16 cellular contexts compared by ENCODE assay signal in the genomic region with DNA sequence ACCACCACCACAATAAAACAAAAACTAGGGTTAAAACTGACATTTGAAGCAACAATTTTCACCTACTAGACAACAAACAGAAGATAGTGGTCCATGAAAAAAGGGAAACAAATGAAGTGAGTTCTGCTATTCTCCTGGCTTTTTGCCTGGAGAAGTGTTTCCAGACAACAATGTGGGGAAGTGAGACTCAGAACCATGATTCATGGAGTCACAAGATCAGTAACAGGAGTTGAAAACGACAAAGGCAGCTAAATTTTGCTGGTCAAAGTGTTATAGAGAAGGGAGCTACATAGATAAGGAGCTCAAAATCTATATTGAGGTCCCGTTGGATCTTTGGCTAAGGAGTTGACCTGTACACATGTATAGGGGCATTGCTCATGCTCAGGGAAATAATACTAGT.
A peak's percentile ranks its signal among the peaks of the same experiment; 100 is the strongest.
DNase-seq lines count a peak whose midpoint lies in the region; ATAC-seq and TF ChIP-seq lines count a peak whose summit lies in the region.
"Had no signal": no experiment of that assay in that cellular context is flagged by ENCODE, and none has a peak within 500 bp of the region (broad histone marks: within the 10 kb centered on the region; RNA-seq: fewer than 3 reads in every experiment).

No MANE protein-coding gene starts in this region.

- H3K4me3 ChIP-seq in right atrium auricular region (no peak overlapping the region), lower lobe of right lung (no peak overlapping the region)
- H3K4me3 ChIP-seq: body of pancreas, dorsolateral prefrontal cortex, prostate gland had no signal

- TF ChIP-seq CTCF in right atrium auricular region (IDR thresholded peaks at IDR 0.05) (no peak), lower lobe of right lung (IDR thresholded peaks at IDR 0.05) (no peak)

- H3K36me3 ChIP-seq in right atrium auricular region (no peaks in the 10 kb centered on the region), lower lobe of right lung (no peaks in the 10 kb centered on the region)
- H3K36me3 ChIP-seq: prostate gland had no signal

- ATAC-seq in left ventricle myocardium superior (peak; percentile 53), lower lobe of right lung (peak; percentile 51 to 57)
- ATAC-seq: body of pancreas had no signal

- no peaks in the 10 kb centered on the region for H3K27me3 ChIP-seq in right atrium auricular region
- no peaks in the 10 kb centered on the region for H3K27me3 ChIP-seq in lower lobe of right lung (ENCODE audit: low read depth)
- H3K27me3 ChIP-seq: body of pancreas, dorsolateral prefrontal cortex had no signal

- DNase-seq in left ventricle myocardium superior = no peak
- DNase-seq in right atrium auricular region (ENCODE audit: low spot score) = no peak
- peak; percentile 19 for DNase-seq in dermis blood vessel endothelial cell
- DNase-seq in lower lobe of right lung = no peak
- no peak for DNase-seq in RPMI8226
- DNase-seq in NCI-H1048 (lab: John Stamatoyannopoulos, UW) = no peak
- no peak for DNase-seq in NCI-H1417 (lab: John Stamatoyannopoulos, UW)
- DNase-seq in activated CD4-positive, alpha-beta T cell treated with anti-CD3 and anti-CD28 coated beads for 1 hour = no peak
- DNase-seq: activated CD4-positive, alpha-beta T cell treated with anti-CD3 and anti-CD28 coated beads for 48 hours; activated naive CD4-positive, alpha-beta T cell treated with anti-CD3 and anti-CD28 coated beads, Interleukin-2, amount 50 U/mL, for 16 hours; dorsolateral prefrontal cortex; naive B cell; SIG-M5 had no signal

- intact Hi-C loops in left ventricle myocardium superior (cut with micrococcal nuclease) = no loop called here
- intact Hi-C loops in lower lobe of right lung (cut with DNase I) = no loop called here

- H3K9me3 ChIP-seq in right atrium auricular region (peaks cover 0 to 9% of the 10 kb centered on the region in 2 donors), lower lobe of right lung (peaks cover 8% of the 10 kb centered on the region)
- H3K9me3 ChIP-seq: body of pancreas, prostate gland had no signal

- no peaks in the 10 kb centered on the region for H3K4me1 ChIP-seq in right atrium auricular region
- H3K4me1 ChIP-seq in lower lobe of right lung = no peaks in the 10 kb centered on the region
- H3K4me1 ChIP-seq: body of pancreas, prostate gland had no signal

- no peak overlapping the region for H3K27ac ChIP-seq in right atrium auricular region
- H3K27ac ChIP-seq in lower lobe of right lung = peak overlapping the region; percentile 59
- H3K27ac ChIP-seq: KMS-11, prostate gland had no signal
